Comparison of ENCODE assay signal across 23 cellular contexts in the genomic region with DNA sequence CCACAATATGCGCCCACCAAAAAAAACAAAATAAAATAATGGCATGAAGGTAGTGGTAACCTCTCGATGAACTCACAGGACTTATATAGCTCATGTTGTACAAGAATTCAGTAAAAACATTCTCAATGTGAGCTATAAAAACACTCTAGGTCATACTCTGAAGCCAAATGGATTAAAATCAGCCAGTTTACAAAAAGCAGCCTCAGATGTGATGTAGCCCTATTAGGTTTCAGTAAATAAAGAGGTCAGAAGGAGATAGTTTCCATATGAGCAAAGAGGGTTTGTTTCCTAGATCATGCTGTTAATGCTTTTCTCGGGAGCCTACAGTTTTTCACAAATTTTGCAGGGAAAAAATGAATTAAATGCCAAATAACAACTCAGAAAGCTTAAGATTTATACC.
"Had no signal": no experiment of that assay in that cellular context is flagged by ENCODE, and none has a peak within 500 bp of the region (broad histone marks: within the 10 kb centered on the region; RNA-seq: fewer than 3 reads in every experiment).

No MANE protein-coding gene starts in this region.

- H3K36me3 Mint-ChIP-seq: activated CD4-positive, alpha-beta memory T cell treated with anti-CD3 and anti-CD28 coated beads for 36 hours; activated naive CD4-positive, alpha-beta T cell treated with anti-CD3 and anti-CD28 coated beads, Interleukin-2, amount 50 U/mL, for 72 hours had no signal

- H3K4me1 ChIP-seq: breast epithelium had no signal

- H3K4me3 Mint-ChIP-seq: activated B cell treated with CpG ODN at 0.5 μM for 24 hours; activated CD4-positive, alpha-beta memory T cell treated with anti-CD3 and anti-CD28 coated beads for 36 hours; activated CD4-positive, alpha-beta T cell treated with anti-CD3 and anti-CD28 coated beads, Interleukin-2, amount 10 ng/mL, durations not matched to agents 7 days and 5 days; activated naive CD8-positive, alpha-beta T cell treated with anti-CD3 and anti-CD28 coated beads, Interleukin-2, amount 50 U/mL, for 24 hours; activated T-cell treated with anti-CD3 and anti-CD28 coated beads, Interleukin-2, amount 50 U/mL, for 4 hours; T-helper 17 cell had no signal

- H3K4me1 Mint-ChIP-seq: activated B cell treated with CpG ODN at 0.5 μM for 24 hours; activated CD4-positive, alpha-beta T cell treated with anti-CD3 and anti-CD28 coated beads, Interleukin-2, amount 10 ng/mL, durations not matched to agents 7 days and 5 days; activated naive CD8-positive, alpha-beta T cell treated with anti-CD3 and anti-CD28 coated beads, Interleukin-2, amount 50 U/mL, for 24 hours; T-helper 17 cell had no signal

- H3K27me3 ChIP-seq: breast epithelium, MG63 had no signal

- H3K9me3 ChIP-seq: breast epithelium, MG63 had no signal

- H3K9me3 Mint-ChIP-seq: activated B cell treated with CpG ODN at 0.5 μM for 24 hours; activated CD4-positive, alpha-beta memory T cell treated with anti-CD3 and anti-CD28 coated beads for 36 hours; activated CD4-positive, alpha-beta T cell treated with anti-CD3 and anti-CD28 coated beads, Interleukin-2, amount 10 ng/mL, durations not matched to agents 7 days and 5 days; activated naive CD4-positive, alpha-beta T cell treated with anti-CD3 and anti-CD28 coated beads, Interleukin-2, amount 50 U/mL, for 72 hours; activated naive CD8-positive, alpha-beta T cell treated with anti-CD3 and anti-CD28 coated beads, Interleukin-2, amount 50 U/mL, for 24 hours; activated T-cell treated with anti-CD3 and anti-CD28 coated beads, Interleukin-2, amount 50 U/mL, for 4 hours had no signal

- H3K4me3 ChIP-seq: breast epithelium, MG63 had no signal

- H3K36me3 ChIP-seq: breast epithelium, MG63 had no signal

- H3K27ac ChIP-seq: breast epithelium had no signal

- DNase-seq: activated B cell treated with CpG ODN at 0.5 μM for 24 hours; activated CD4-positive, alpha-beta memory T cell treated with anti-CD3 and anti-CD28 coated beads for 36 hours; activated CD4-positive, alpha-beta T cell treated with anti-CD3 and anti-CD28 coated beads for 1 hour; activated CD4-positive, alpha-beta T cell treated with anti-CD3 and anti-CD28 coated beads, Interleukin-2, amount 10 ng/mL, durations not matched to agents 7 days and 5 days; activated CD8-positive, alpha-beta memory T cell treated with anti-CD3 and anti-CD28 coated beads for 24 hours; activated effector memory CD4-positive, alpha-beta T cell treated with anti-CD3 and anti-CD28 coated beads, Interleukin-2, amount 50 U/mL, for 16 hours; activated naive CD4-positive, alpha-beta T cell treated with Interleukin-2 at 50 U/mL for 16 hours; activated naive CD8-positive, alpha-beta T cell treated with anti-CD3 and anti-CD28 coated beads, Interleukin-2, amount 50 U/mL, for 24 hours; activated T-cell treated with anti-CD3 and anti-CD28 coated beads, Interleukin-2, amount 50 U/mL, for 4 hours; amygdala; caudate nucleus; MG63; MV-4-11; NCI-H1092 treated with DMSO at 0.1 percent for 48 hours; NCI-H1417 treated with DMSO at 0.1 percent for 48 hours; NCI-H1694; NCI-H2029; NCI-H510A treated with DMSO at 0.1 percent for 48 hours; SIG-M5; T-helper 17 cell; T-helper 9 cell had no signal

- H3K27me3 Mint-ChIP-seq: activated B cell treated with CpG ODN at 0.5 μM for 24 hours; activated CD4-positive, alpha-beta memory T cell treated with anti-CD3 and anti-CD28 coated beads for 36 hours; activated CD4-positive, alpha-beta T cell treated with anti-CD3 and anti-CD28 coated beads, Interleukin-2, amount 10 ng/mL, durations not matched to agents 7 days and 5 days; activated naive CD8-positive, alpha-beta T cell treated with anti-CD3 and anti-CD28 coated beads, Interleukin-2, amount 50 U/mL, for 24 hours had no signal

- ATAC-seq: activated naive CD4-positive, alpha-beta T cell treated with anti-CD3 and anti-CD28 coated beads, Interleukin-2, amount 50 U/mL, for 72 hours; activated naive CD8-positive, alpha-beta T cell treated with anti-CD3 and anti-CD28 coated beads, Interleukin-2, amount 50 U/mL, for 24 hours; activated T-cell treated with anti-CD3 and anti-CD28 coated beads, Interleukin-2, amount 50 U/mL, for 4 hours; T-helper 17 cell had no signal

- H3K27ac Mint-ChIP-seq: activated B cell treated with CpG ODN at 0.5 μM for 24 hours; activated CD4-positive, alpha-beta memory T cell treated with anti-CD3 and anti-CD28 coated beads for 36 hours; activated CD4-positive, alpha-beta T cell treated with anti-CD3 and anti-CD28 coated beads, Interleukin-2, amount 10 ng/mL, durations not matched to agents 7 days and 5 days; activated naive CD4-positive, alpha-beta T cell treated with anti-CD3 and anti-CD28 coated beads, Interleukin-2, amount 50 U/mL, for 72 hours; activated naive CD8-positive, alpha-beta T cell treated with anti-CD3 and anti-CD28 coated beads, Interleukin-2, amount 50 U/mL, for 24 hours; T-helper 17 cell had no signal
